In the genomic region with DNA sequence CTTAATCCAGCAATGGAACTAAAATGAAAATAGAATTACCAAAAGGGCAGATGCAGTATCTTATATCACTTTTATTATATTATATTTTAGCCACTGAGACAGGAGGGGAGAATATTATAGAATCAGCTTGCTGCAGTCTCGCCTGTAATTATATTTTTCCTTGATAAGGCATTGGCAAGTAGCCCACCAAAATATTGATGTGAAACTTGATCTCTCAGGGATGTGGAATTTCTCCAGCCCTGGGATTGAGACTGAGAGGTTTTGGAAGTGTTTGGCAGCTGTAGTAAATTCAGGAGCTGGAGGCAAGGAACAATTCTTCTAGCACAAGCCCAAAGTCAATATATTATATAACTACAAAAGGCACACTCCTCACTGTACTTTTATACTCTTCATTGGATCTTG, we compare ENCODE assay signal across 15 cellular contexts.
A peak's percentile ranks its signal among the peaks of the same experiment; 100 is the strongest.
DNase-seq lines count a peak whose midpoint lies in the region; ATAC-seq and TF ChIP-seq lines count a peak whose summit lies in the region.
"Had no signal": no experiment of that assay in that cellular context is flagged by ENCODE, and none has a peak within 500 bp of the region (broad histone marks: within the 10 kb centered on the region; RNA-seq: fewer than 3 reads in every experiment).

No MANE protein-coding gene starts in this region.

- no peaks in the 10 kb centered on the region for H3K9me3 ChIP-seq in right cardiac atrium (ENCODE audit: control insufficient read depth, low read length)
- no peaks in the 10 kb centered on the region; the same call in 1 of the 2 replicates for H3K9me3 ChIP-seq in SJCRH30 (replicated peaks)
- H3K9me3 ChIP-seq in upper lobe of right lung = no peaks in the 10 kb centered on the region
- H3K9me3 ChIP-seq in OCI-LY7 (ENCODE audit: low read length) = no peaks in the 10 kb centered on the region

- no peak for DNase-seq in right cardiac atrium
- DNase-seq in Right ventricle myocardium superior = no peak
- DNase-seq in SJCRH30 = peak; percentile 44 to 79
- DNase-seq in fibroblast of villous mesenchyme (ENCODE audit: low read depth) = peak; percentile 11
- DNase-seq in posterior cingulate gyrus = no peak
- no peak for DNase-seq in upper lobe of right lung
- no peak for DNase-seq in OCI-LY7 (ENCODE audit: low spot score)
- DNase-seq: activated CD4-positive, alpha-beta T cell treated with anti-CD3 and anti-CD28 coated beads, Interleukin-2, amount 10 ng/mL, durations not matched to agents 24 days and 14 days; activated naive CD8-positive, alpha-beta T cell treated with anti-CD3 and anti-CD28 coated beads, Interleukin-2, amount 50 U/mL, for 24 hours; activated T-cell treated with anti-CD3 and anti-CD28 coated beads, Interleukin-2, amount 50 U/mL, for 1 hour; NK-92 treated with Interleukin-12 subunit alpha and Interleukin-12 subunit beta, amount 100 ng/mL, for 24 hours had no signal

- 15% methylated on average over 1 of the region's 1 CpG for WGBS in right cardiac atrium

- no peak for TF ChIP-seq CTCF in fibroblast of villous mesenchyme (IDR thresholded peaks at IDR 0.05; ENCODE audit: insufficient read depth, low read depth, low read length)
- no peak for TF ChIP-seq CTCF in upper lobe of right lung (IDR thresholded peaks at IDR 0.05)
- TF ChIP-seq CTCF in OCI-LY7 (conservative IDR thresholded peaks at IDR 0.05; ENCODE audit: low read length) = no peak

- intact Hi-C loops in right cardiac atrium (cut with DNase I) (loop anchor here in 1 of 4 donors (10.0 kb wide), 1 partner anchor 63 kb away; no protein-coding TSS in a partner anchor), Right ventricle myocardium superior (cut with DNase I) (no loop called here), posterior cingulate gyrus (cut with DNase I) (no loop called here), upper lobe of right lung (cut with DNase I) (no loop called here), OCI-LY7 (cut with micrococcal nuclease; ENCODE audit: unreplicated experiment) (no loop called here)

- BruUV-seq in OCI-LY7 (replicated peaks; lab: Mats Ljungman, UMichigan) = no TSS peak

- H3K4me3 ChIP-seq in right cardiac atrium (ENCODE audit: low read length) = no peak overlapping the region
- H3K4me3 ChIP-seq in SJCRH30 = no peak overlapping the region
- H3K4me3 ChIP-seq in fibroblast of villous mesenchyme (ENCODE audit: low read depth, low read length) = no peak overlapping the region
- H3K4me3 ChIP-seq in upper lobe of right lung = no peak overlapping the region
- no peak overlapping the region for H3K4me3 ChIP-seq in OCI-LY7 (ENCODE audit: low read depth, low read length, poor library complexity, severe bottlenecking)
- H3K4me3 ChIP-seq: GM23338 had no signal

- no peaks in the 10 kb centered on the region for H3K79me2 ChIP-seq in OCI-LY7 (ENCODE audit: insufficient read depth, low read depth, low read length)

- POLR2A ChIA-PET in OCI-LY7 (lab: Charles Lee) = no interaction called here

- H3K27ac ChIP-seq in right cardiac atrium (ENCODE audit: low read length) = no peak overlapping the region
- H3K27ac ChIP-seq in SJCRH30 = 0 out of 2 replicates have a peak overlapping the region, but pooled peaks have one; percentile 5
- no peak overlapping the region for H3K27ac ChIP-seq in upper lobe of right lung
- H3K27ac ChIP-seq in OCI-LY7 (ENCODE audit: low read depth, low read length, poor library complexity, severe bottlenecking) = no peak overlapping the region

- CTCF ChIA-PET in OCI-LY7 (lab: Charles Lee; ENCODE audit: unreplicated experiment) = no interaction called here

- H3K36me3 ChIP-seq in SJCRH30 (no peaks in the 10 kb centered on the region), upper lobe of right lung (no peaks in the 10 kb centered on the region), OCI-LY7 (ENCODE audit: insufficient read depth, low read length) (no peaks in the 10 kb centered on the region)

- H3K4me1 ChIP-seq in right cardiac atrium (ENCODE audit: control insufficient read depth, insufficient read depth, low read length) (no peaks in the 10 kb centered on the region), SJCRH30 (peaks cover 24% of the 10 kb centered on the region), upper lobe of right lung (no peaks in the 10 kb centered on the region), OCI-LY7 (ENCODE audit: insufficient read depth, low read length, poor library complexity, severe bottlenecking) (no peaks in the 10 kb centered on the region)

- H2AFZ ChIP-seq in OCI-LY7 (ENCODE audit: low read length) = no peak overlapping the region
- H2AFZ ChIP-seq: GM23338 had no signal

- ATAC-seq in right cardiac atrium = peak; percentile 61 to 69
- ATAC-seq in Right ventricle myocardium superior (ENCODE audit: poor library complexity) = no peak
- ATAC-seq in upper lobe of right lung = no peak
- ATAC-seq in HG02759 (IDR thresholded peaks at IDR 0.05; ENCODE audit: unreplicated experiment) = no peak
- ATAC-seq: activated naive CD8-positive, alpha-beta T cell treated with anti-CD3 and anti-CD28 coated beads, Interleukin-2, amount 50 U/mL, for 24 hours; esophagus mucosa; GM23338; stimulated activated effector memory CD8-positive, alpha-beta T cell treated with anti-CD3 and anti-CD28 coated beads, Interleukin-12 subunit alpha, Interleukin-12 subunit beta, amount 100 ng/mL, for 72 hours had no signal

- H3K27me3 ChIP-seq in right cardiac atrium (ENCODE audit: control insufficient read depth, insufficient read depth) (no peaks in the 10 kb centered on the region), SJCRH30 (no peaks in the 10 kb centered on the region), upper lobe of right lung (no peaks in the 10 kb centered on the region)

- no peak overlapping the region for H3K4me2 ChIP-seq in OCI-LY7 (ENCODE audit: low read length)
- H3K4me2 ChIP-seq: GM23338 had no signal

- no peaks in the 10 kb centered on the region for H3K9me2 ChIP-seq in OCI-LY7 (ENCODE audit: insufficient read depth, low read length)

- H4K20me1 ChIP-seq in OCI-LY7 (ENCODE audit: insufficient read depth, low read length) = no peaks in the 10 kb centered on the region

Comparison
In these comparisons a context has a peak if more than half of its experiments do, and no peak if none do; other contexts are left out.
1. ATAC-seq: peak in right cardiac atrium (2 of 2); none in Right ventricle myocardium superior (single experiment), upper lobe of right lung (single experiment) and HG02759 (single experiment).
2. DNase-seq: peak in SJCRH30 (2 of 2) and fibroblast of villous mesenchyme (single experiment); none in right cardiac atrium (0 of 3), Right ventricle myocardium superior (single experiment), posterior cingulate gyrus (0 of 10), upper lobe of right lung (single experiment) and OCI-LY7 (single experiment).